13 cellular contexts compared by ENCODE assay signal in the genomic region with DNA sequence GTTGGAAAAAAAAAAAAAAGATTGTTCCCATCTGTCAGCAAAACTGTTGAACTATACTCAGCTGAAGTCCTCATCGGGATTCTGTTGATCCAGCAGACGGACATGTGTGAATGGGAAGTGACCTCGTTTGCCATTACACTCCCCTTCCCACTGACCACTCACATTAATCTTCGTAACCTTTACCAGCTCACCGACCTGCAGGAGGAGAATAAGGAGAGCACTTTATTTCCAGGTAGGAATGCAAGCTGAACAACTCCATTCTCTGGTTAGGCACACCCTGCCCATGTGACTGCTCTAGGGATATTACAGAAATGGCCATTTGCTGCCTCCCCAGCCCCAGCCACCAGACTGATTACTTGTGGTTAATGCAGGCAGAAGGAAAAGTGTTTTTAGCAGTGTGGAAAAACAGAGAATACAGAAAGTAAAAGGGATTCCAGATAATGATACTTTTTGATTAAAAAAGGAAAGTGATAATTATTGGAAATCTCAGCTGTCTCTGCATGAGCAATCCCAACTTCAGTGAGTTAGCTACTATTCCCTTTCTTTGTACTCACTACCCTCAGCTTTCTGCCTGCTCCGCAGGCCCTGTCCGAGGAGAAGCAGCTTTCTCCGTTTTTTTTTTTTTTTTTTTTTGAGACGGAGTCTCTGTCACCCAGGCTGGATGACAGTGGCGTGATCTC. TPM values are rescaled to one million over a fixed set of nuclear protein-coding genes. Genes with fewer than 3 reads are reported as not detected.
DNase-seq lines count a peak whose midpoint lies in the region; ATAC-seq and TF ChIP-seq lines count a peak whose summit lies in the region.
"Had no signal": no experiment of that assay in that cellular context is flagged by ENCODE, and none has a peak within 500 bp of the region (broad histone marks: within the 10 kb centered on the region; RNA-seq: fewer than 3 reads in every experiment).

No MANE protein-coding gene starts in this region.

- H3K4me1 Mint-ChIP-seq in CD4-positive, alpha-beta T cell (ENCODE audit: low read depth) = no peaks in the 10 kb centered on the region
- H3K4me1 Mint-ChIP-seq in WTC11 = no peaks in the 10 kb centered on the region

- CTCF ChIA-PET in CD4-positive, alpha-beta T cell (lab: Charles Lee) = interaction anchor here (0.7 to 0.8 kb wide), 2 partner anchors 57 to 998 kb away, joined by 3 to 4 read pairs; no protein-coding TSS in a partner anchor
- CTCF ChIA-PET in WTC11 (lab: Charles Lee) = interaction anchor here (0.7 to 2.9 kb wide), 4 partner anchors 58 to 92 kb away, joined by 3 to 13 read pairs (median 6); a partner anchor contains a TSS

- H3K27me3 Mint-ChIP-seq in CD4-positive, alpha-beta T cell = no peaks in the 10 kb centered on the region
- no peaks in the 10 kb centered on the region for H3K27me3 Mint-ChIP-seq in WTC11 (ENCODE audit: low read depth)
- H3K27me3 Mint-ChIP-seq: activated naive CD8-positive, alpha-beta T cell treated with anti-CD3 and anti-CD28 coated beads, Interleukin-2, amount 10 ng/mL, durations not matched to agents 7 days and 5 days had no signal

- H4K20me1 ChIP-seq in fibroblast of lung (ENCODE audit: control insufficient read depth, extremely low read depth, insufficient read depth, low read length) = no peaks in the 10 kb centered on the region
- H4K20me1 ChIP-seq in osteoblast (ENCODE audit: insufficient read depth, low read length) = peaks cover 59% of the 10 kb centered on the region

- H3K9me3 ChIP-seq in CD4-positive, alpha-beta T cell (ENCODE audit: control insufficient read depth, low read length) = no peaks in the 10 kb centered on the region
- no peaks in the 10 kb centered on the region for H3K9me3 ChIP-seq in SJSA1 (replicated peaks)
- H3K9me3 ChIP-seq in fibroblast of lung (ENCODE audit: control insufficient read depth, insufficient read depth, low read depth, low read length) = no peaks in the 10 kb centered on the region
- no peaks in the 10 kb centered on the region for H3K9me3 ChIP-seq in osteoblast (ENCODE audit: low read depth, low read length)
- H3K9me3 ChIP-seq: Caco-2, testis had no signal

- peaks cover 51% of the 10 kb centered on the region for H3K36me3 Mint-ChIP-seq in CD4-positive, alpha-beta T cell (ENCODE audit: low read depth)
- H3K36me3 Mint-ChIP-seq in WTC11 = peaks cover 48% of the 10 kb centered on the region

- H3K79me2 ChIP-seq in fibroblast of lung (ENCODE audit: control insufficient read depth, insufficient read depth, low read length) = peaks cover 41% of the 10 kb centered on the region
- peaks cover 74% of the 10 kb centered on the region for H3K79me2 ChIP-seq in osteoblast (ENCODE audit: insufficient read depth, low read length)

- no peak for DNase-seq in CD4-positive, alpha-beta T cell
- DNase-seq in SJSA1 (ENCODE audit: low read depth in 1 of 2, low spot score in 2 of 2) (no peak), fibroblast of lung (ENCODE audit: low read depth in 2 of 2) (peak in 1 of 2 donors; percentile 19), osteoblast (ENCODE audit: insufficient read length, low spot score, missing footprints) (peak; percentile 41), HUDEP-2 (lab: John Stamatoyannopoulos, UW; ENCODE audit: unreplicated experiment in 76 of 76) (no peak), WTC11 (ENCODE audit: low spot score) (no peak), Kasumi-1 (lab: John Stamatoyannopoulos, UW) (no peak)
- DNase-seq: activated naive CD8-positive, alpha-beta T cell treated with anti-CD3 and anti-CD28 coated beads, Interleukin-2, amount 10 ng/mL, durations not matched to agents 7 days and 5 days; Caco-2; Karpas-422; NCI-H446; testis had no signal

- H3K27me3 ChIP-seq in CD4-positive, alpha-beta T cell (ENCODE audit: control insufficient read depth, insufficient read depth, low read length) = no peaks in the 10 kb centered on the region
- H3K27me3 ChIP-seq in SJSA1 (replicated peaks) (no peaks in the 10 kb centered on the region), fibroblast of lung (ENCODE audit: control insufficient read depth, insufficient read depth, low read length) (no peaks in the 10 kb centered on the region), osteoblast (ENCODE audit: insufficient read depth, low read length) (no peaks in the 10 kb centered on the region)
- H3K27me3 ChIP-seq: testis had no signal

- H3K9me3 Mint-ChIP-seq in CD4-positive, alpha-beta T cell = no peaks in the 10 kb centered on the region
- no peaks in the 10 kb centered on the region for H3K9me3 Mint-ChIP-seq in WTC11
- H3K9me3 Mint-ChIP-seq: activated naive CD8-positive, alpha-beta T cell treated with anti-CD3 and anti-CD28 coated beads, Interleukin-2, amount 10 ng/mL, durations not matched to agents 7 days and 5 days had no signal

- ATAC-seq in CD4-positive, alpha-beta T cell (ENCODE audit: poor library complexity) = no peak
- ATAC-seq in WTC11 = no peak
- no peak for ATAC-seq in GM18868 (IDR thresholded peaks at IDR 0.05; ENCODE audit: unreplicated experiment)

- intact Hi-C loops in CD4-positive, alpha-beta T cell (cut with DNase I, micrococcal nuclease) = no loop called here

- TF ChIP-seq CTCF in CD4-positive, alpha-beta T cell (IDR thresholded peaks at IDR 0.05) = no peak
- TF ChIP-seq CTCF in fibroblast of lung (conservative IDR thresholded peaks at IDR 0.05 in 1 of 2, IDR thresholded peaks at IDR 0.05 in 1 of 2; ENCODE audit: low read depth in 1 of 2, low read length in 2 of 2) = no peak
- no peak for TF ChIP-seq CTCF in osteoblast (IDR thresholded peaks at IDR 0.05; ENCODE audit: extremely low read depth, low read depth, low read length)
- TF ChIP-seq CTCF in WTC11 (IDR thresholded peaks at IDR 0.05) = no peak

- H3K36me3 ChIP-seq in SJSA1 (peaks cover 75% of the 10 kb centered on the region), fibroblast of lung (ENCODE audit: control insufficient read depth, insufficient read depth, low read length) (peaks cover 5% of the 10 kb centered on the region), osteoblast (ENCODE audit: insufficient read depth, low read length) (peaks cover 36% of the 10 kb centered on the region)

- peaks cover 33% of the 10 kb centered on the region for H3K4me1 ChIP-seq in SJSA1 (replicated peaks)
- H3K4me1 ChIP-seq in fibroblast of lung (ENCODE audit: control insufficient read depth, extremely low read depth, insufficient read depth, low read length) = peaks cover 12% of the 10 kb centered on the region
- peaks cover 18% of the 10 kb centered on the region for H3K4me1 ChIP-seq in osteoblast (ENCODE audit: insufficient read depth, low read length)
- H3K4me1 ChIP-seq: Caco-2 had no signal

- H3K4me2 ChIP-seq in fibroblast of lung (ENCODE audit: extremely low read depth, insufficient read depth, low read length) (peak overlapping the region; percentile 49), osteoblast (ENCODE audit: insufficient read depth, low read length) (peak overlapping the region; percentile 65)

- H3K4me3 ChIP-seq in SJSA1 (no peak overlapping the region), fibroblast of lung (replicated peaks in 1 of 4; ENCODE audit: control extremely low read depth in 1 of 4, insufficient read depth in 1 of 4, low read depth in 3 of 4, low read length in 4 of 4) (no peak overlapping the region), osteoblast (ENCODE audit: insufficient read depth, low read length) (no peak overlapping the region)
- H3K4me3 ChIP-seq: testis had no signal

- no peak overlapping the region for H3K27ac ChIP-seq in CD4-positive, alpha-beta T cell (ENCODE audit: low read depth, low read length)
- H3K27ac ChIP-seq in SJSA1 (peak overlapping the region; percentile 84), fibroblast of lung (ENCODE audit: insufficient read depth, low read length) (peak overlapping the region; percentile 46), osteoblast (ENCODE audit: low read depth, low read length) (peak overlapping the region; percentile 85)
- H3K27ac ChIP-seq: testis had no signal

- H3K27ac Mint-ChIP-seq in CD4-positive, alpha-beta T cell = peak overlapping the region; percentile 1
- no peak overlapping the region; the same call in 1 of the 2 replicates for H3K27ac Mint-ChIP-seq in WTC11
- H3K27ac Mint-ChIP-seq: activated naive CD8-positive, alpha-beta T cell treated with anti-CD3 and anti-CD28 coated beads, Interleukin-2, amount 10 ng/mL, durations not matched to agents 7 days and 5 days had no signal

- H3K9ac ChIP-seq in fibroblast of lung (ENCODE audit: insufficient read depth, low read length) = no peak overlapping the region

- POLR2A ChIA-PET in CD4-positive, alpha-beta T cell (lab: Charles Lee) = no interaction called here
- POLR2A ChIA-PET in WTC11 (lab: Charles Lee) = no interaction called here

- H2AFZ ChIP-seq in fibroblast of lung (ENCODE audit: low read length) (no peak overlapping the region), osteoblast (ENCODE audit: low read length) (no peak overlapping the region)

- H3K4me3 Mint-ChIP-seq in CD4-positive, alpha-beta T cell = no peak overlapping the region
- H3K4me3 Mint-ChIP-seq in WTC11 = no peak overlapping the region
- H3K4me3 Mint-ChIP-seq: activated naive CD8-positive, alpha-beta T cell treated with anti-CD3 and anti-CD28 coated beads, Interleukin-2, amount 10 ng/mL, durations not matched to agents 7 days and 5 days had no signal

TF ChIP-seq in WTC11, 78 proteins besides CTCF, POLR2A, EP300 and RAD21:
- no peak for TF ChIP-seq ZNF423 (CRISPR knock-in tag; IDR thresholded peaks at IDR 0.05)
TF ChIP-seq in WTC11: peak in this region for 0.

RNA-seq across cellular contexts. Expression of a gene that starts 23.6 kb away (rescaled TPM):
- total RNA-seq in CD4-positive, alpha-beta T cell = 100 to 1,000 TPM; 116 to 133 TPM
- total RNA-seq in SJSA1 (2014; rRNA removed; shearing (Covaris generic)) = 370 and 490 TPM in 2 replicates
- total RNA-seq in fibroblast of lung (307 and 364 TPM in 2 replicates), osteoblast (401 and 433 TPM in 2 replicates), WTC11 (2021) (1,033 to 1,180 TPM (median 1,148 TPM) in 3 replicates)
- polyA plus RNA-seq in fibroblast of lung = 1,742 and 2,155 TPM in 2 replicates
- 1,148 and 1,177 TPM in 2 replicates for polyA plus RNA-seq in fibroblast of lung (2012)
- 123 and 135 TPM in 2 replicates for polyA minus RNA-seq in fibroblast of lung (ENCODE audit: low replicate concordance)

RNA-seq across cellular contexts. Expression of a gene that starts 32.4 kb away (rescaled TPM):
- total RNA-seq in CD4-positive, alpha-beta T cell = 10 to 100 TPM; 13.6 to 14.5 TPM
- total RNA-seq in SJSA1 (2014; rRNA removed; shearing (Covaris generic)) = 99.7 and 102 TPM in 2 replicates
- total RNA-seq in fibroblast of lung (105 and 120 TPM in 2 replicates), osteoblast (102 and 109 TPM in 2 replicates), WTC11 (2021) (43.6 to 45.2 TPM (median 43.7 TPM) in 3 replicates)
- 119 and 138 TPM in 2 replicates for polyA plus RNA-seq in fibroblast of lung
- polyA plus RNA-seq in fibroblast of lung (2012) = 58.3 and 63.7 TPM in 2 replicates
- 34.5 and 37.5 TPM in 2 replicates for polyA minus RNA-seq in fibroblast of lung (ENCODE audit: low replicate concordance)
